ENCODE assay signal across 20 cellular contexts in the genomic region with DNA sequence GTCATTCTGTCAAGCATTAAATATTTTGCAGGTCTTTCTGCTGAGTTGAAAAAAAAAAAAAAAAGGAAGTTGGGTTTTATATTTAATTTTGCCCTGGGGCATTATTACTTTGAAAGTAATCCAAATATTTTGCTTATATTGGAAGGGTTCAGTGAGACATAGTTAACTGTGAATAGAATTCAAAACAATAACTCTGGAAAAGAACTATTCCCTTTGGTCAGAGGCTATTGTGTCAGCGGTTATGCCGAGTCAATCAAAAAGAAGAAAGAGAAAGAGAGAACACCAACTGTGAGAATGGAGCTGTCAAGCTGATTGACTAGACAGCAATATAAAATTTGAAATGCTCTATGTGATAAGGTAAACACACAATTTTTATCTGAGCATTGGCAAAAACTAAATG.
DNase-seq lines count a peak whose midpoint lies in the region; ATAC-seq and TF ChIP-seq lines count a peak whose summit lies in the region.
"Had no signal": no experiment of that assay in that cellular context is flagged by ENCODE, and none has a peak within 500 bp of the region (broad histone marks: within the 10 kb centered on the region; RNA-seq: fewer than 3 reads in every experiment).

No MANE protein-coding gene starts in this region.

- H3K9me3 ChIP-seq in ovary: no peaks in the 10 kb centered on the region
- H3K9me3 ChIP-seq: SJSA1 had no signal

- no peak for TF ChIP-seq POLR2A in ovary (IDR thresholded peaks at IDR 0.05)

- 8 to 34% (median 10%) methylated on average over 2 of the region's 2 CpGs for WGBS in ovary, 3 donors

- peaks cover 4% of the 10 kb centered on the region for H3K4me1 ChIP-seq in ovary (ENCODE audit: insufficient read depth)
- H3K4me1 ChIP-seq: SJSA1 had no signal

- H3K4me3 ChIP-seq in astrocyte of the cerebellum (ENCODE audit: low read depth, low read length): no peak overlapping the region
- H3K4me3 ChIP-seq in ovary: no peak overlapping the region
- H3K4me3 ChIP-seq: SJSA1 had no signal

- H3K36me3 ChIP-seq in ovary: no peaks in the 10 kb centered on the region
- H3K36me3 ChIP-seq: SJSA1 had no signal

- no peaks in the 10 kb centered on the region for H3K27me3 ChIP-seq in ovary
- H3K27me3 ChIP-seq: SJSA1 had no signal

- ATAC-seq in GM21529 (IDR thresholded peaks at IDR 0.05; ENCODE audit: unreplicated experiment): no peak
- ATAC-seq: Panc1 had no signal

- peak; percentile 4 for DNase-seq in DMS153 (lab: John Stamatoyannopoulos, UW)
- DNase-seq in DMS153 treated with DMSO at 0.1 percent for 48 hours (lab: John Stamatoyannopoulos, UW; ENCODE audit: unreplicated experiment): no peak
- DNase-seq in astrocyte of the cerebellum (ENCODE audit: low read depth): peak; percentile 34
- peak; percentile 17 for DNase-seq in fibroblast of gingiva (ENCODE audit: low read depth)
- peak; percentile 54 for DNase-seq in renal cortical epithelial cell (ENCODE audit: low read depth)
- DNase-seq in ovary: no peak
- no peak for DNase-seq in anterior cingulate cortex (lab: John Stamatoyannopoulos, UW)
- DNase-seq: AML-193, DMS 273 treated with DMSO at 0.1 percent for 48 hours, GDM1, GOT3, HFFc6, KG1, NCI-H187, NCI-H526 had no signal

- intact Hi-C loops in ovary (cut with DNase I): no loop called here

- no peak for TF ChIP-seq EP300 in ovary (IDR thresholded peaks at IDR 0.05)

- TF ChIP-seq CTCF in astrocyte of the cerebellum (IDR thresholded peaks at IDR 0.05; ENCODE audit: low read depth, low read length, missing control alignments) (no peak), ovary (IDR thresholded peaks at IDR 0.05) (no peak)

- H3K27ac ChIP-seq in ovary: no peak overlapping the region
- H3K27ac ChIP-seq: 22Rv1, C4-2B, SJSA1 had no signal

- in situ Hi-C loops in astrocyte of the cerebellum (cut with HindIII; ENCODE audit: low sequenced_read_pairs): no loop called here

Comparison
In these comparisons a context has a peak if more than half of its experiments do, and no peak if none do; other contexts are left out.
1. DNase-seq: peak in DMS153 (single experiment), astrocyte of the cerebellum (single experiment), fibroblast of gingiva (single experiment) and renal cortical epithelial cell (single experiment); none in DMS153 treated with DMSO at 0.1 percent for 48 hours (single experiment), ovary (0 of 5) and anterior cingulate cortex (0 of 58).